16 cellular contexts compared by ENCODE assay signal in the genomic region with DNA sequence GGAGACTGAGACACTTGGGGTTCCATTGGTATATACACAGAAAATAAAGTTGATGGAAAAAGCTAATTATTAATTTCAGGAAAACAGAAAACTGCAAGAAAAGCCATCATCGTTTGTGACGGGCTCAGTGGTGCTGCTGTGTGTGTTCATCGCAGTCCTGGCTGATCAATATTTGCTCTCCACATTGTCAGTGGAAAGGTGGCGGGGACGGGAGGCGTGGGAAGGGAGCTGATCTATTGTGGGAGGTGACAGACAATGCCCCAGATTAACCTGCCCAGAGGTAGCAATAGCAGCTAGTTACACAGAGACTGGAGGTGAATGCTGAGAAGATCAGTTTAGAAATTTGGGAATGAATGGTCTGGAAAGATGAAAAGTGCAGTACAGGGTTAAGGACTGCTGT.
"Had no signal": no experiment of that assay in that cellular context is flagged by ENCODE, and none has a peak within 500 bp of the region (broad histone marks: within the 10 kb centered on the region; RNA-seq: fewer than 3 reads in every experiment).

No MANE protein-coding gene starts in this region.

- H3K4me1 ChIP-seq: prostate gland had no signal

- H3K4me3 ChIP-seq: left lung, lung, ovary, prostate gland, tibial artery had no signal

- H3K27ac ChIP-seq: left lung, ovary, tibial artery had no signal

- DNase-seq: activated CD4-positive, alpha-beta memory T cell treated with anti-CD3 and anti-CD28 coated beads for 36 hours; activated CD4-positive, alpha-beta T cell treated with anti-CD3 and anti-CD28 coated beads for 48 hours; activated naive CD4-positive, alpha-beta T cell treated with anti-CD3 and anti-CD28 coated beads, Interleukin-2, amount 50 U/mL, for 16 hours; activated naive CD8-positive, alpha-beta T cell treated with anti-CD3 and anti-CD28 coated beads, Interleukin-2, amount 50 U/mL, for 24 hours; effector CD4-positive, alpha-beta T cell; erythroblast; foreskin melanocyte; left lung; naive B cell; stimulated activated CD4-positive, alpha-beta T cell treated with anti-CD3 and anti-CD28 coated beads, Interleukin-12 subunit alpha, Interleukin-12 subunit beta, amount 100 ng/mL, for 4 hours; stimulated activated CD4-positive, alpha-beta T cell treated with anti-CD3 and anti-CD28 coated beads, Interleukin-4, amount 100 ng/mL, for 4 hours; T1000 had no signal

- H3K27me3 ChIP-seq: ovary had no signal

- H3K36me3 ChIP-seq: left lung, ovary, prostate gland, tibial artery had no signal

- ATAC-seq: activated naive CD8-positive, alpha-beta T cell treated with anti-CD3 and anti-CD28 coated beads, Interleukin-2, amount 50 U/mL, for 24 hours; left lung had no signal

- H3K9me3 ChIP-seq: left lung, ovary, prostate gland, tibial artery had no signal
